Comparison of ENCODE assay signal across 15 cellular contexts in the genomic region with DNA sequence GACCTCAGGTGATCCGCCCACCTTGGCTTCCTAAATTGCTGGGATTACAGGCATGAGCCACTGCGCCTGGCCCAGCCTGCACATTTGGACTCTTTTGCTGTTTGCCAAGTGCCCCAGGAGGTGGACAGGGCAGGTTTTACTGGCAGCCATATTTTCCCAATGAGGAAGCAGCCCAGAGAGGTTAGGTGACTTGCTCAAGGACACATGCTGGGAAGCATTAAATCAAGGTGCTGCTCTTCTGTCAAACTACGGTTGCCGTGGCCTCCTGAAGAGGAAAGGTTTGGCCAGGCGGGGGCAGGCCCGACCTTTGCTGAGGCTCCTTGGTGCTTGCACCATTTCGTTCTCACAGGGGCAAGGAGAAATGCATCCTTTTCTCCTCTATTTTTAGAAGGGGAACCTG. TPM values are rescaled to one million over a fixed set of nuclear protein-coding genes. Genes with fewer than 3 reads are reported as not detected.
DNase-seq lines count a peak whose midpoint lies in the region; ATAC-seq and TF ChIP-seq lines count a peak whose summit lies in the region.
"Had no signal": no experiment of that assay in that cellular context is flagged by ENCODE, and none has a peak within 500 bp of the region (broad histone marks: within the 10 kb centered on the region; RNA-seq: fewer than 3 reads in every experiment).

No MANE protein-coding gene starts in this region.

- H3K27ac Mint-ChIP-seq in T-helper 17 cell (peak overlapping the region; percentile 37), nephron progenitor cell (no peak overlapping the region)

- no peaks in the 10 kb centered on the region for H3F3A ChIP-seq in SK-N-SH (replicated peaks; ENCODE audit: insufficient read depth)

- TF ChIP-seq CTCF in SK-N-SH (IDR thresholded peaks at IDR 0.05) (no peak), HCT116 (IDR thresholded peaks at IDR 0.05 in 2 of 3, conservative IDR thresholded peaks at IDR 0.05 in 1 of 3; ENCODE audit: borderline replicate concordance in 1 of 3, insufficient read depth in 1 of 3, low read depth in 2 of 3, low read length in 2 of 3) (0 out of 6 replicates have a peak, but pooled peaks of 2 of the 3 experiments have one; percentile 9 to 12), nephron progenitor cell (IDR thresholded peaks at IDR 0.05) (no peak)

- H3K9me2 ChIP-seq in SK-N-SH (no peaks in the 10 kb centered on the region), HCT116 (ENCODE audit: insufficient read depth) (no peaks in the 10 kb centered on the region)

- intact Hi-C loops in HCT116 (cut with micrococcal nuclease): no loop called here

- no peak overlapping the region for H2AFZ ChIP-seq in SK-N-SH (ENCODE audit: low read depth)
- no peak overlapping the region for H2AFZ ChIP-seq in HCT116 (ENCODE audit: low read depth, low read length, poor library complexity, severe bottlenecking)

- no peak overlapping the region for H3K4me2 ChIP-seq in SK-N-SH
- no peak overlapping the region for H3K4me2 ChIP-seq in HCT116 (ENCODE audit: low read length)

- H3K36me3 ChIP-seq in SK-N-SH (replicated peaks in 1 of 2; ENCODE audit: control insufficient read depth in 1 of 2, insufficient read depth in 2 of 2, low read length in 1 of 2) (peaks cover 0 to 20% of the 10 kb centered on the region in 2 experiments), HCT116 (ENCODE audit: control insufficient read depth in 1 of 2, insufficient read depth in 2 of 2, low read length in 2 of 2) (no peaks in the 10 kb centered on the region)
- H3K36me3 ChIP-seq in effector memory CD4-positive, alpha-beta T cell (ENCODE audit: control insufficient read depth, insufficient read depth, low read length): peaks cover 14% of the 10 kb centered on the region

- no TSS peak for BruUV-seq in HCT116 (replicated peaks; lab: Mats Ljungman, UMichigan)

- H3K36me3 Mint-ChIP-seq in T-helper 17 cell (ENCODE audit: low read depth): peaks cover 6% of the 10 kb centered on the region
- H3K36me3 Mint-ChIP-seq in nephron progenitor cell (ENCODE audit: low read depth): peaks cover 7% of the 10 kb centered on the region

- no peak overlapping the region; a peak in 1 of 4 replicates for H3K27ac ChIP-seq in SK-N-SH (ENCODE audit: low read depth in 2 of 2, low read length in 1 of 2)
- H3K27ac ChIP-seq in HCT116 (ENCODE audit: low read depth, low read length): no peak overlapping the region
- no peak overlapping the region for H3K27ac ChIP-seq in effector memory CD4-positive, alpha-beta T cell (ENCODE audit: insufficient read depth, low read length, poor library complexity, severe bottlenecking)

- no peak for DNase-seq in SK-N-SH
- DNase-seq in HCT116 (ENCODE audit: low read depth, low spot score): no peak
- DNase-seq in T-helper 17 cell: no peak
- peak; percentile 26 for DNase-seq in nephron progenitor cell
- no peak for DNase-seq in activated T-cell treated with anti-CD3 and anti-CD28 coated beads for 4 hours
- no peak for DNase-seq in effector memory CD4-positive, alpha-beta T cell
- no peak for DNase-seq in NCI-H1092 treated with DMSO at 0.1 percent for 48 hours (lab: John Stamatoyannopoulos, UW)
- DNase-seq: activated CD8-positive, alpha-beta memory T cell treated with anti-CD3 and anti-CD28 coated beads, Interleukin-2, amount 50 U/mL, for 48 hours; central memory CD4-positive, alpha-beta T cell; mesenchymal stem cell; NCI-H2029 treated with DMSO at 0.1 percent for 48 hours; NCI-H774; occipital lobe had no signal

- H3K79me2 ChIP-seq in SK-N-SH (ENCODE audit: insufficient read depth): no peaks in the 10 kb centered on the region
- no peaks in the 10 kb centered on the region for H3K79me2 ChIP-seq in HCT116 (ENCODE audit: insufficient read depth, low read length)

- CTCF ChIA-PET in SK-N-SH (lab: Yijun Ruan, JAX): interaction anchor here (1.4 kb wide), 1 partner anchor 77 kb away, joined by 3 read pairs; no protein-coding TSS in a partner anchor
- CTCF ChIA-PET in HCT116 (lab: Charles Lee): no interaction called here

- H3K9ac ChIP-seq in SK-N-SH (no peak overlapping the region), HCT116 (ENCODE audit: low read length) (no peak overlapping the region)

- no peaks in the 10 kb centered on the region for H3K9me3 ChIP-seq in SK-N-SH
- H3K9me3 ChIP-seq in HCT116 (ENCODE audit: control insufficient read depth in 1 of 2, insufficient read depth in 1 of 2, low read depth in 1 of 2, low read length in 2 of 2): no peaks in the 10 kb centered on the region
- H3K9me3 ChIP-seq in T-helper 17 cell (ENCODE audit: control insufficient read depth, low read length, poor library complexity, severe bottlenecking): no peaks in the 10 kb centered on the region
- no peaks in the 10 kb centered on the region for H3K9me3 ChIP-seq in effector memory CD4-positive, alpha-beta T cell (ENCODE audit: control insufficient read depth, low read length)

- no peaks in the 10 kb centered on the region for H3K27me3 ChIP-seq in SK-N-SH (ENCODE audit: insufficient read depth)
- no peaks in the 10 kb centered on the region for H3K27me3 ChIP-seq in HCT116 (ENCODE audit: insufficient read depth, low read length)
- H3K27me3 ChIP-seq in effector memory CD4-positive, alpha-beta T cell (replicated peaks; ENCODE audit: control insufficient read depth, insufficient read depth, low read length, poor library complexity, severe bottlenecking): no peaks in the 10 kb centered on the region

- H4K20me1 ChIP-seq in SK-N-SH (ENCODE audit: insufficient read depth): peaks cover 3% of the 10 kb centered on the region; the same call in 1 of the 2 replicates
- H4K20me1 ChIP-seq in HCT116 (ENCODE audit: insufficient read depth): no peaks in the 10 kb centered on the region

- TF ChIP-seq RAD21 in SK-N-SH (IDR thresholded peaks at IDR 0.05; ENCODE audit: low read length) (0 out of 2 replicates have a peak, but pooled peaks have one; percentile 7), HCT116 (IDR thresholded peaks at IDR 0.05; ENCODE audit: low read depth) (no peak; the same call in none of the 2 replicates)

- H3K9me3 Mint-ChIP-seq in nephron progenitor cell: no peaks in the 10 kb centered on the region

- no peak overlapping the region for H3K4me3 Mint-ChIP-seq in T-helper 17 cell
- H3K4me3 Mint-ChIP-seq in nephron progenitor cell: no peak overlapping the region

- TF ChIP-seq POLR2A in HCT116 (IDR thresholded peaks at IDR 0.05; ENCODE audit: borderline replicate concordance, extremely low read depth, insufficient read depth, insufficient read length): no peak

- RAD21 ChIA-PET in HCT116 (lab: Charles Lee; ENCODE audit: low non-redundant PET in 1 of 2, low total read pairs in 2 of 2, uncharacterized antibody in 2 of 2, unreplicated experiment in 2 of 2): no interaction called here

- no peak overlapping the region for H3K4me3 ChIP-seq in SK-N-SH (ENCODE audit: low read depth in 2 of 2, low read length in 1 of 2)
- no peak overlapping the region for H3K4me3 ChIP-seq in HCT116 (replicated peaks in 1 of 2; ENCODE audit: low read depth in 1 of 2, low read length in 2 of 2)
- H3K4me3 ChIP-seq in effector memory CD4-positive, alpha-beta T cell (ENCODE audit: insufficient read depth, low read depth, low read length, poor library complexity, severe bottlenecking): no peak overlapping the region
- H3K4me3 ChIP-seq: GM12878 had no signal

- POLR2A ChIA-PET in SK-N-SH (lab: Yijun Ruan, JAX) (no interaction called here), HCT116 (lab: Charles Lee) (no interaction called here)

- H3K4me1 ChIP-seq in SK-N-SH (ENCODE audit: control insufficient read depth in 1 of 2, insufficient read depth in 2 of 2, low read depth in 1 of 2, low read length in 1 of 2) (peaks cover 32 to 41% of the 10 kb centered on the region in 2 experiments; a peak in 3 of 4 replicates), HCT116 (ENCODE audit: control insufficient read depth in 1 of 2, insufficient read depth in 2 of 2, low read length in 2 of 2) (peaks cover 10 to 30% of the 10 kb centered on the region in 2 experiments)
- peaks cover 40% of the 10 kb centered on the region for H3K4me1 ChIP-seq in effector memory CD4-positive, alpha-beta T cell (ENCODE audit: control insufficient read depth, insufficient read depth, low read length, poor library complexity, severe bottlenecking)

- 85% methylated on average over 7 of the region's 7 CpGs for WGBS in SK-N-SH (ENCODE audit: low lambda C conversion rate)

- TF ChIP-seq EP300 in SK-N-SH (IDR thresholded peaks at IDR 0.05; ENCODE audit: borderline replicate concordance in 1 of 2, low read depth in 1 of 2, low read length in 1 of 2): no peak

- H3K4me1 Mint-ChIP-seq in T-helper 17 cell: peaks cover 40% of the 10 kb centered on the region
- H3K4me1 Mint-ChIP-seq in nephron progenitor cell: peaks cover 43% of the 10 kb centered on the region

- no peaks in the 10 kb centered on the region for H3K27me3 Mint-ChIP-seq in T-helper 17 cell
- H3K27me3 Mint-ChIP-seq in nephron progenitor cell (ENCODE audit: low read depth, poor library complexity): peaks cover 6% of the 10 kb centered on the region

- ATAC-seq in SK-N-SH treated with all-trans-retinoic acid at 6 μM for 48 hours (no peak), HCT116 (no peak), T-helper 17 cell (no peak)
- ATAC-seq: GM12878 had no signal

TF ChIP-seq in HCT116, 20 proteins besides CTCF, POLR2A, EP300 and RAD21 (continues in another document):
- no peak for TF ChIP-seq TCF7L2 (IDR thresholded peaks at IDR 0.05; ENCODE audit: borderline replicate concordance, extremely low read depth, insufficient read depth, insufficient read length)
- no peak for TF ChIP-seq EZH2phosphoT487 (IDR thresholded peaks at IDR 0.05; ENCODE audit: borderline replicate concordance)
- TF ChIP-seq JUND (IDR thresholded peaks at IDR 0.05): no peak
- TF ChIP-seq ZNF274 (IDR thresholded peaks at IDR 0.05; ENCODE audit: low read depth, low read length): no peak
- TF ChIP-seq SIN3A (IDR thresholded peaks at IDR 0.05; ENCODE audit: low read depth): no peak
- no peak for TF ChIP-seq ELF1 (IDR thresholded peaks at IDR 0.05; ENCODE audit: borderline replicate concordance, low read depth)

RNA-seq across cellular contexts. Expression of a gene that starts 44.0 kb away (rescaled TPM):
- polyA plus RNA-seq in SK-N-SH (2012; rRNA removed): 5.5 and 5.6 TPM in 2 replicates
- 2.3 and 2.6 TPM in 2 replicates for polyA plus RNA-seq in SK-N-SH (2012; cell fraction: cytosol; rRNA removed)
- polyA plus RNA-seq in SK-N-SH (2012; cell fraction: nucleus; rRNA removed): 18.6 and 20.2 TPM in 2 replicates
- total RNA-seq in HCT116 (2021; ENCODE audit: unreplicated experiment) (14.3 TPM), T-helper 17 cell (10 to 100 TPM; 62.8 to 67.6 TPM)
- 7.3 and 7.6 TPM in 2 replicates for polyA plus RNA-seq in HCT116 (2012)

Comparison
In these comparisons a context has a peak if more than half of its experiments do, and no peak if none do; other contexts are left out.
1. CTCF ChIP-seq: peak in HCT116 (2 of 3); none in SK-N-SH (single experiment) and nephron progenitor cell (single experiment).